In genomic region chr22:19042285-19043110, GRCh38 we compare ENCODE assay signal across 29 cellular contexts.
A peak's percentile ranks its signal among the peaks of the same experiment; 100 is the strongest.
DNase-seq lines count a peak whose midpoint lies in the region; ATAC-seq, FAIRE-seq and TF ChIP-seq lines count a peak whose summit lies in the region.
"Had no signal": no experiment of that assay in that cellular context is flagged by ENCODE, and none has a peak within 500 bp of the region (broad histone marks: within the 10 kb centered on the region; RNA-seq: fewer than 3 reads in every experiment).

No MANE protein-coding gene starts in this region.

- no peaks in the 10 kb centered on the region for H3K27me3 ChIP-seq in tibial artery
- H3K27me3 ChIP-seq: brain microvascular endothelial cell, testis, uterus had no signal

- intact Hi-C loops in Right ventricle myocardium inferior (cut with DNase I), result no loop called here
- intact Hi-C loops in Right ventricle myocardium superior (cut with DNase I), result no loop called here
- intact Hi-C loops in kidney (cut with DNase I), result no loop called here
- intact Hi-C loops in tibial artery (cut with DNase I; ENCODE audit: low total_unique reads), result no loop called here
- intact Hi-C loops in lower leg skin (cut with DNase I; ENCODE audit: low total_unique reads), result no loop called here

- no peaks in the 10 kb centered on the region for H3K27me3 Mint-ChIP-seq in activated CD8-positive, alpha-beta T cell treated with anti-CD3 and anti-CD28 coated beads, Interleukin-2, amount 10 ng/mL, durations not matched to agents 7 days and 5 days (ENCODE audit: low read depth)
- H3K27me3 Mint-ChIP-seq: activated CD8-positive, alpha-beta T cell treated with anti-CD3 and anti-CD28 coated beads for 36 hours had no signal

- WGBS in lower leg skin, 2 donors, result 80 to 86% methylated on average over 22 of the region's 22 CpGs

- no peak for ATAC-seq in Right ventricle myocardium inferior
- ATAC-seq in Right ventricle myocardium superior (ENCODE audit: poor library complexity), result no peak
- ATAC-seq in HG03175 (IDR thresholded peaks at IDR 0.05; ENCODE audit: unreplicated experiment), result no peak
- ATAC-seq in activated CD8-positive, alpha-beta T cell treated with anti-CD3 and anti-CD28 coated beads, Interleukin-2, amount 10 ng/mL, durations not matched to agents 7 days and 5 days, result no peak
- ATAC-seq: activated CD8-positive, alpha-beta T cell treated with anti-CD3 and anti-CD28 coated beads for 36 hours had no signal

- no peak for FAIRE-seq in kidney (lab: Jason Lieb, UNC)
- FAIRE-seq: D721Med, keratinocyte, TTC549 had no signal

- H3K9ac ChIP-seq in kidney (ENCODE audit: low read length in 2 of 2), result no peak overlapping the region
- H3K9ac ChIP-seq: parathyroid adenoma had no signal

- no peaks in the 10 kb centered on the region for H3K9me3 Mint-ChIP-seq in activated CD8-positive, alpha-beta T cell treated with anti-CD3 and anti-CD28 coated beads, Interleukin-2, amount 10 ng/mL, durations not matched to agents 7 days and 5 days (ENCODE audit: insufficient read depth)
- H3K9me3 Mint-ChIP-seq: activated CD8-positive, alpha-beta T cell treated with anti-CD3 and anti-CD28 coated beads for 36 hours; nephron progenitor cell; T-helper 1 cell treated with Interleukin-12 subunit alpha and Interleukin-12 subunit beta and Interleukin-4 antibody, amounts not matched to agents 30 μg/mL and 1 μg/mL, for 36 hours had no signal

- no peak overlapping the region for H3K27ac Mint-ChIP-seq in activated CD8-positive, alpha-beta T cell treated with anti-CD3 and anti-CD28 coated beads, Interleukin-2, amount 10 ng/mL, durations not matched to agents 7 days and 5 days
- H3K27ac Mint-ChIP-seq: nephron progenitor cell; T-helper 1 cell treated with Interleukin-12 subunit alpha and Interleukin-12 subunit beta and Interleukin-4 antibody, amounts not matched to agents 30 μg/mL and 1 μg/mL, for 36 hours had no signal

- H3K4me3 Mint-ChIP-seq in activated CD8-positive, alpha-beta T cell treated with anti-CD3 and anti-CD28 coated beads, Interleukin-2, amount 10 ng/mL, durations not matched to agents 7 days and 5 days, result no peak overlapping the region
- H3K4me3 Mint-ChIP-seq: activated CD8-positive, alpha-beta T cell treated with anti-CD3 and anti-CD28 coated beads for 36 hours; nephron progenitor cell; T-helper 1 cell treated with Interleukin-12 subunit alpha and Interleukin-12 subunit beta and Interleukin-4 antibody, amounts not matched to agents 30 μg/mL and 1 μg/mL, for 36 hours had no signal

- CTCF ChIA-PET in activated CD8-positive, alpha-beta T cell treated with anti-CD3 and anti-CD28 coated beads, Interleukin-2, amount 10 ng/mL, durations not matched to agents 7 days and 5 days (lab: Charles Lee), result interaction anchor here (1.0 kb wide), 1 partner anchor 43 kb away, joined by 3 read pairs; no protein-coding TSS in a partner anchor

- H3K9me3 ChIP-seq in kidney (ENCODE audit: control insufficient read depth in 1 of 2, low read length in 2 of 2) (no peaks in the 10 kb centered on the region), tibial artery (no peaks in the 10 kb centered on the region)
- H3K9me3 ChIP-seq: testis, uterus had no signal

- H3K4me1 ChIP-seq in kidney (ENCODE audit: control insufficient read depth in 1 of 2, insufficient read depth in 1 of 2, low read depth in 1 of 2, low read length in 2 of 2) (no peaks in the 10 kb centered on the region), tibial artery (no peaks in the 10 kb centered on the region)
- H3K4me1 ChIP-seq: parathyroid adenoma, uterus had no signal

- H3K4me3 ChIP-seq in kidney (ENCODE audit: low read length in 2 of 2) (no peak overlapping the region), tibial artery (no peak overlapping the region), lower leg skin (ENCODE audit: low read depth, poor library complexity, severe bottlenecking) (no peak overlapping the region)
- H3K4me3 ChIP-seq: lung, SK-N-MC, testis, uterus had no signal

- H3K36me3 ChIP-seq in kidney (ENCODE audit: control insufficient read depth in 1 of 2, insufficient read depth in 2 of 2, low read length in 2 of 2) (peaks cover 47 to 55% of the 10 kb centered on the region in 2 donors), tibial artery (peaks cover 93 to 100% (median 94%) of the 10 kb centered on the region in 3 donors)
- H3K36me3 ChIP-seq: uterus had no signal

- no peak overlapping the region for H3K27ac ChIP-seq in kidney (ENCODE audit: low read depth in 2 of 2, low read length in 2 of 2)
- no peak overlapping the region for H3K27ac ChIP-seq in tibial artery
- H3K27ac ChIP-seq: brain microvascular endothelial cell, C4-2B, parathyroid adenoma, SK-N-MC, testis, uterus had no signal

- no peak for TF ChIP-seq POLR2A in lower leg skin (IDR thresholded peaks at IDR 0.05)

- peak; percentile 27 for DNase-seq in Right ventricle myocardium inferior (ENCODE audit: missing footprints)
- no peak for DNase-seq in Right ventricle myocardium superior
- peak; percentile 14 for DNase-seq in NCI-H345 (lab: John Stamatoyannopoulos, UW)
- DNase-seq in kidney, result peak; percentile 58
- peak; percentile 15 to 56 for DNase-seq in tibial artery
- no peak for DNase-seq in activated CD8-positive, alpha-beta T cell treated with anti-CD3 and anti-CD28 coated beads, Interleukin-2, amount 10 ng/mL, durations not matched to agents 7 days and 5 days
- DNase-seq in lower leg skin (ENCODE audit: low spot score in 2 of 2), result no peak
- DNase-seq: activated CD4-positive, alpha-beta T cell treated with anti-CD3 and anti-CD28 coated beads for 1 hour; activated CD8-positive, alpha-beta T cell treated with anti-CD3 and anti-CD28 coated beads for 36 hours; activated T-cell treated with anti-CD3 and anti-CD28 coated beads for 4 hours; brain microvascular endothelial cell; effector CD4-positive, alpha-beta T cell; erythroblast; Karpas-422; NCI-H774; nephron progenitor cell; RPMI8226; stimulated activated naive CD4-positive, alpha-beta T cell treated with Interleukin-2 at 50 U/mL for 16 hours; testis; uterus had no signal

- TF ChIP-seq CTCF in kidney (IDR thresholded peaks at IDR 0.05; ENCODE audit: borderline replicate concordance, extremely low read depth, insufficient read depth) (no peak), tibial artery (IDR thresholded peaks at IDR 0.05) (no peak), lower leg skin (IDR thresholded peaks at IDR 0.05) (no peak)

- H3K36me3 Mint-ChIP-seq in activated CD8-positive, alpha-beta T cell treated with anti-CD3 and anti-CD28 coated beads, Interleukin-2, amount 10 ng/mL, durations not matched to agents 7 days and 5 days (ENCODE audit: low read depth), result peaks cover 21% of the 10 kb centered on the region

- POLR2A ChIA-PET in activated CD8-positive, alpha-beta T cell treated with anti-CD3 and anti-CD28 coated beads, Interleukin-2, amount 10 ng/mL, durations not matched to agents 7 days and 5 days (lab: Charles Lee), result no interaction called here

- no peaks in the 10 kb centered on the region for H3K4me1 Mint-ChIP-seq in activated CD8-positive, alpha-beta T cell treated with anti-CD3 and anti-CD28 coated beads, Interleukin-2, amount 10 ng/mL, durations not matched to agents 7 days and 5 days (ENCODE audit: low read depth)
- H3K4me1 Mint-ChIP-seq: nephron progenitor cell had no signal

Comparison
In these comparisons a context has a peak if more than half of its experiments do, and no peak if none do; other contexts are left out.
1. DNase-seq: peak in Right ventricle myocardium inferior (single experiment), NCI-H345 (single experiment), kidney (single experiment) and tibial artery (2 of 2); none in Right ventricle myocardium superior (single experiment), activated CD8-positive, alpha-beta T cell treated with anti-CD3 and anti-CD28 coated beads, Interleukin-2, amount 10 ng/mL, durations not matched to agents 7 days and 5 days (single experiment) and lower leg skin (0 of 2).